ENCODE assay signal across 1 cellular context in genomic region chr1:156421062-156421938, GRCh38.
TF ChIP-seq lines count a peak whose summit lies in the region.

No MANE protein-coding gene starts in this region.

TF ChIP-seq in K562, 482 proteins besides CTCF, POLR2A, EP300 and RAD21 (continued from another document):
- peak; percentile 88 to 93 for TF ChIP-seq E2F6 (IDR thresholded peaks at IDR 0.05; ENCODE audit: borderline replicate concordance in 1 of 2, extremely low read depth in 1 of 2, insufficient read depth in 1 of 2, insufficient read length in 1 of 2, low read depth in 1 of 2, low read length in 1 of 2, poor library complexity in 1 of 2, severe bottlenecking in 1 of 2)
